ENCODE assay signal across 8 cellular contexts in the genomic region with DNA sequence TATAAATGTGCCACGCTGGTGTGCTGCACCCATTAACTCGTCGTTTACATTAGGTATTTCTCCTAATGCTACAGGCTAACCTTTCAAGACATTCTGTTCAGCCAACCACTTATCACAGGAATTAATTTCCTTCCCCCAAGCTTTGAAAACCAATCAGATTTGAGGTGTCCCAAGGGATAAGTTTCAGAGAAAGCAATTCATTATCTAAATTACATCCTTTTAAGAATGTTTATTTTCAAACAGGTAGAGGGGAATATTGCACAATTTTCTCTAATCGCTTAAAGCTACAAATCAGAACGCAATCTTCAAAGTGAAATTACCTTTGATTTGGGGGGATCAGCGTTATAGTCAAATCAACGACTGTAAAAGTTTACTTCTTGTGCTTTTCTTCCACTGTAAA. TPM values are rescaled to one million over a fixed set of nuclear protein-coding genes. Genes with fewer than 3 reads are reported as not detected.
DNase-seq lines count a peak whose midpoint lies in the region; ATAC-seq and TF ChIP-seq lines count a peak whose summit lies in the region.

No MANE protein-coding gene starts in this region.

- H3K4me1 Mint-ChIP-seq in CD4-positive, CD25-positive, alpha-beta regulatory T cell: peaks cover 42 to 63% (median 51%) of the 10 kb centered on the region in 4 donors
- H3K4me1 Mint-ChIP-seq in activated naive CD8-positive, alpha-beta T cell treated with anti-CD3 and anti-CD28 coated beads, Interleukin-2, amount 50 U/mL, for 24 hours: peaks cover 65% of the 10 kb centered on the region
- peaks cover 27% of the 10 kb centered on the region for H3K4me1 Mint-ChIP-seq in type B pancreatic cell (ENCODE audit: unreplicated experiment)

- no peaks in the 10 kb centered on the region for H3K9me3 Mint-ChIP-seq in CD4-positive, CD25-positive, alpha-beta regulatory T cell
- H3K9me3 Mint-ChIP-seq in activated naive CD8-positive, alpha-beta T cell treated with anti-CD3 and anti-CD28 coated beads, Interleukin-2, amount 50 U/mL, for 24 hours: no peaks in the 10 kb centered on the region
- H3K9me3 Mint-ChIP-seq in type B pancreatic cell: no peaks in the 10 kb centered on the region

- H3K4me1 ChIP-seq in CD4-positive, CD25-positive, alpha-beta regulatory T cell (ENCODE audit: control insufficient read depth, insufficient read depth, low read length, poor library complexity, severe bottlenecking): peaks cover 31% of the 10 kb centered on the region

- TF ChIP-seq CTCF in type B pancreatic cell (conservative IDR thresholded peaks at IDR 0.05) (no peak), GM20000 (IDR thresholded peaks at IDR 0.05; ENCODE audit: extremely low read depth, missing control alignments) (no peak)

- peak overlapping the region; percentile 78 for H3K4me3 ChIP-seq in CD4-positive, CD25-positive, alpha-beta regulatory T cell (ENCODE audit: low read depth, low read length)

- no peaks in the 10 kb centered on the region for H3K9me3 ChIP-seq in CD4-positive, CD25-positive, alpha-beta regulatory T cell (ENCODE audit: control insufficient read depth in 2 of 2, low read length in 2 of 2)

- H3K27me3 ChIP-seq in CD4-positive, CD25-positive, alpha-beta regulatory T cell (ENCODE audit: control insufficient read depth, insufficient read depth, low read length): no peaks in the 10 kb centered on the region

- no peak for TF ChIP-seq RAD21 in Ishikawa (IDR thresholded peaks at IDR 0.05; ENCODE audit: low read depth)

- peak overlapping the region; percentile 85 for H3K27ac ChIP-seq in CD4-positive, CD25-positive, alpha-beta regulatory T cell (ENCODE audit: insufficient read depth, low read length, poor library complexity, severe bottlenecking)

- H3K4me3 Mint-ChIP-seq in CD4-positive, CD25-positive, alpha-beta regulatory T cell: peak overlapping the region; percentile 98 to 99 (median 98)
- peak overlapping the region; percentile 87 for H3K4me3 Mint-ChIP-seq in activated naive CD8-positive, alpha-beta T cell treated with anti-CD3 and anti-CD28 coated beads, Interleukin-2, amount 50 U/mL, for 24 hours
- peak overlapping the region; percentile 96 for H3K4me3 Mint-ChIP-seq in type B pancreatic cell

- H3K27ac Mint-ChIP-seq in CD4-positive, CD25-positive, alpha-beta regulatory T cell: peak overlapping the region in 2 of 3 donors; percentile 93 to 94
- H3K27ac Mint-ChIP-seq in activated naive CD8-positive, alpha-beta T cell treated with anti-CD3 and anti-CD28 coated beads, Interleukin-2, amount 50 U/mL, for 24 hours: peak overlapping the region; percentile 87
- peak overlapping the region; percentile 94 for H3K27ac Mint-ChIP-seq in type B pancreatic cell

- H3K36me3 ChIP-seq in CD4-positive, CD25-positive, alpha-beta regulatory T cell (ENCODE audit: control insufficient read depth, insufficient read depth, low read length): no peaks in the 10 kb centered on the region

- TF ChIP-seq EP300 in Ishikawa (IDR thresholded peaks at IDR 0.05; ENCODE audit: borderline replicate concordance): no peak

- peaks cover 3% of the 10 kb centered on the region for H3K36me3 Mint-ChIP-seq in CD4-positive, CD25-positive, alpha-beta regulatory T cell
- no peaks in the 10 kb centered on the region for H3K36me3 Mint-ChIP-seq in activated naive CD8-positive, alpha-beta T cell treated with anti-CD3 and anti-CD28 coated beads, Interleukin-2, amount 50 U/mL, for 24 hours (ENCODE audit: low read depth)
- no peaks in the 10 kb centered on the region for H3K36me3 Mint-ChIP-seq in type B pancreatic cell

- ATAC-seq in CD4-positive, CD25-positive, alpha-beta regulatory T cell (ENCODE audit: low read depth in 2 of 2): no peak
- ATAC-seq in activated naive CD8-positive, alpha-beta T cell treated with anti-CD3 and anti-CD28 coated beads, Interleukin-2, amount 50 U/mL, for 24 hours: no peak
- no peak for ATAC-seq in GM18520 (IDR thresholded peaks at IDR 0.05; ENCODE audit: unreplicated experiment)

- CTCF ChIA-PET in HEK293T (lab: Yijun Ruan, JAX): interaction anchor here (0.6 to 1.2 kb wide), 3 partner anchors 136 to 271 kb away, joined by 3 to 4 read pairs (median 3); no protein-coding TSS in a partner anchor

- no peak for DNase-seq in CD4-positive, CD25-positive, alpha-beta regulatory T cell
- no peak for DNase-seq in activated naive CD8-positive, alpha-beta T cell treated with anti-CD3 and anti-CD28 coated beads, Interleukin-2, amount 50 U/mL, for 24 hours
- DNase-seq in kidney tubule cell (ENCODE audit: low spot score): peak; percentile 19
- DNase-seq in type B pancreatic cell (ENCODE audit: extremely low spot score, unreplicated experiment): no peak
- no peak for DNase-seq in GM20000 (ENCODE audit: low spot score)
- no peak for DNase-seq in HEK293T (ENCODE audit: extremely low spot score)

- peaks cover 24% of the 10 kb centered on the region for H3K27me3 Mint-ChIP-seq in CD4-positive, CD25-positive, alpha-beta regulatory T cell
- no peaks in the 10 kb centered on the region for H3K27me3 Mint-ChIP-seq in activated naive CD8-positive, alpha-beta T cell treated with anti-CD3 and anti-CD28 coated beads, Interleukin-2, amount 50 U/mL, for 24 hours
- H3K27me3 Mint-ChIP-seq in type B pancreatic cell: no peaks in the 10 kb centered on the region

- POLR2A ChIA-PET in HEK293T (lab: Yijun Ruan, JAX): interaction anchor here (1.0 to 3.0 kb wide), 3 partner anchors 16 to 200 kb away, joined by 3 to 14 read pairs (median 3); partner anchors contain the start of gene SRD5A3

TF ChIP-seq in Ishikawa, 13 proteins besides CTCF, POLR2A, EP300 and RAD21:
- TF ChIP-seq TEAD4 (IDR thresholded peaks at IDR 0.05) (no peak), CEBPB (IDR thresholded peaks at IDR 0.05) (peak; percentile 80), CREB1 (IDR thresholded peaks at IDR 0.05; ENCODE audit: low read depth) (no peak), TCF12 (IDR thresholded peaks at IDR 0.05; ENCODE audit: low read depth) (no peak), FOXM1 (IDR thresholded peaks at IDR 0.05; ENCODE audit: borderline replicate concordance, low read depth) (0 out of 2 replicates have a peak, but pooled peaks have one; percentile 41), ZBTB7A (IDR thresholded peaks at IDR 0.05; ENCODE audit: low read depth) (no peak), NFIC (IDR thresholded peaks at IDR 0.05) (no peak)
- TF ChIP-seq, protein P1, sequence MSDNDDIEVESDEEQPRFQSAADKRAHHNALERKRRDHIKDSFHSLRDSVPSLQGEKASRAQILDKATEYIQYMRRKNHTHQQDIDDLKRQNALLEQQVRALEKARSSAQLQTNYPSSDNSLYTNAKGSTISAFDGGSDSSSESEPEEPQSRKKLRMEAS (IDR thresholded peaks at IDR 0.05): no peak
TF ChIP-seq in Ishikawa: peak in this region for 2.

TF ChIP-seq in HEK293T, 16 proteins besides CTCF, POLR2A, EP300 and RAD21:
- TF ChIP-seq ZNF384 (IDR thresholded peaks at IDR 0.05) (no peak), FOXM1 (IDR thresholded peaks at IDR 0.05; ENCODE audit: borderline replicate concordance) (no peak), BHLHE40 (IDR thresholded peaks at IDR 0.05; ENCODE audit: borderline replicate concordance) (no peak), ARNT (IDR thresholded peaks at IDR 0.05) (no peak)

RNA-seq across cellular contexts. Expression of gene CLOCK, which starts 1.6 kb away (rescaled TPM):
- total RNA-seq in CD4-positive, CD25-positive, alpha-beta regulatory T cell: 16.6 TPM
- 1 to 10 TPM; 4.6 to 8.9 (median 7.9) TPM for polyA plus RNA-seq in CD4-positive, CD25-positive, alpha-beta regulatory T cell
- total RNA-seq in type B pancreatic cell (ENCODE audit: low replicate concordance): 11.8 and 17.5 TPM in 2 replicates

RNA-seq across cellular contexts. Expression of gene PDCL2, which starts 46.9 kb away (rescaled TPM):
- total RNA-seq in CD4-positive, CD25-positive, alpha-beta regulatory T cell: not detected
- polyA plus RNA-seq in CD4-positive, CD25-positive, alpha-beta regulatory T cell: not detected
- total RNA-seq in type B pancreatic cell (ENCODE audit: low replicate concordance): not detected in 2 replicates
